Comparison of ENCODE assay signal across 20 cellular contexts in the genomic region with DNA sequence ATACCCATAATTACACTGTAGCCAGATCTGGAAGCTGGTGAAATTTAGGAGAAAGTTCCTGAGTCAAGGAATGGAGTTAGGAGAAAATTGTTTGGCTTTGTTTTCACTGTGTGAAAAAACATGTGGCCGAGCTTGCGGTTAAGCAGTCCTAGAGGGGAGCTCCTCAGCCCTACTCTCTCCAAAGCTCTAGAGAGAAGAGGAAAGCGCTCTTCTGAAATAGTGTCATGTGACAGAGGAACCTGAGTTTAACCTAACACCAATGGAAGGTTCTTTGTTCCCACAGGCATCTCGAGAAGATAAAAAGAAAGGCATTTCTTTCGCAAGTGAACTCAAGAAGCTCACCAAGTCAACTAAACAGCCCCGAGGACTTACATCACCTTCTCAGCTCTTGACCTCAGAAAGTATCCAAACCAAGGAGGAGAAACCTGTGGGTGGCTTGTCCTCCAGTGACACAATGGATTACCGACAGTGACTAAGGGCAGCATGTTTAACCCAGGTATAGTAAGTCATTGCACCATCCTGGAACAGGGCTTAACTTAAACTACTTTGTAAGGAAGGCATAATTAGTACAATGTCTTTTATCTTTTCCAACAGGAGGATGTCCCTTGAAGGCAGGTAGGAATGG. TPM values are rescaled to one million over a fixed set of nuclear protein-coding genes. Genes with fewer than 3 reads are reported as not detected.
DNase-seq lines count a peak whose midpoint lies in the region; ATAC-seq and TF ChIP-seq lines count a peak whose summit lies in the region.
"Had no signal": no experiment of that assay in that cellular context is flagged by ENCODE, and none has a peak within 500 bp of the region (broad histone marks: within the 10 kb centered on the region; RNA-seq: fewer than 3 reads in every experiment).

No MANE protein-coding gene starts in this region.

- no peaks in the 10 kb centered on the region for H3K27me3 Mint-ChIP-seq in activated naive CD8-positive, alpha-beta T cell treated with anti-CD3 and anti-CD28 coated beads for 36 hours
- H3K27me3 Mint-ChIP-seq in activated naive CD8-positive, alpha-beta T cell treated with anti-CD3 and anti-CD28 coated beads, Interleukin-2, amount 50 U/mL, for 24 hours: no peaks in the 10 kb centered on the region

- POLR2A ChIA-PET in HEK293 (lab: Yijun Ruan, JAX): no interaction called here

- H3K4me3 Mint-ChIP-seq in activated naive CD8-positive, alpha-beta T cell treated with anti-CD3 and anti-CD28 coated beads for 36 hours: no peak overlapping the region
- H3K4me3 Mint-ChIP-seq in activated naive CD8-positive, alpha-beta T cell treated with anti-CD3 and anti-CD28 coated beads, Interleukin-2, amount 50 U/mL, for 24 hours: no peak overlapping the region
- H3K4me3 Mint-ChIP-seq in stimulated activated effector memory CD8-positive, alpha-beta T cell treated with anti-CD3 and anti-CD28 coated beads, Interleukin-12 subunit alpha, Interleukin-12 subunit beta, amount 100 ng/mL, for 72 hours: no peak overlapping the region
- H3K4me3 Mint-ChIP-seq: CD8-positive, alpha-beta T cell had no signal

- CTCF ChIA-PET in HEK293 (lab: Yijun Ruan, JAX): interaction anchor here (0.9 to 3.0 kb wide), 2 partner anchors 9 to 120 kb away, joined by 4 to 14 read pairs; no protein-coding TSS in a partner anchor

- H3K4me3 ChIP-seq in HEK293 (ENCODE audit: low read depth, low read length): no peak overlapping the region
- H3K4me3 ChIP-seq in choroid plexus epithelial cell (ENCODE audit: low read depth, low read length): no peak overlapping the region
- no peak overlapping the region for H3K4me3 ChIP-seq in right lobe of liver
- H3K4me3 ChIP-seq: BLaER1 treated with 17β-estradiol and CSF1 and Interleukin-3, amounts not matched to agents 10 nM and 100 nM; GM12878; Peyer's patch; SJSA1 had no signal

- TF ChIP-seq CTCF in HEK293 (tag by site-specific recombination; IDR thresholded peaks at IDR 0.05) (no peak), choroid plexus epithelial cell (conservative IDR thresholded peaks at IDR 0.05; ENCODE audit: low read depth, low read length) (no peak), right lobe of liver (IDR thresholded peaks at IDR 0.05) (no peak)

- no peak for ATAC-seq in activated naive CD8-positive, alpha-beta T cell treated with anti-CD3 and anti-CD28 coated beads, Interleukin-2, amount 50 U/mL, for 24 hours
- peak; percentile 43 for ATAC-seq in stimulated activated effector memory CD8-positive, alpha-beta T cell treated with anti-CD3 and anti-CD28 coated beads, Interleukin-12 subunit alpha, Interleukin-12 subunit beta, amount 100 ng/mL, for 72 hours
- no peak for ATAC-seq in GM18517 (IDR thresholded peaks at IDR 0.05; ENCODE audit: unreplicated experiment)
- ATAC-seq in right lobe of liver: no peak
- ATAC-seq: CD8-positive, alpha-beta T cell; GM12878 had no signal

- no peaks in the 10 kb centered on the region for H3K4me1 Mint-ChIP-seq in activated naive CD8-positive, alpha-beta T cell treated with anti-CD3 and anti-CD28 coated beads for 36 hours
- no peaks in the 10 kb centered on the region for H3K4me1 Mint-ChIP-seq in activated naive CD8-positive, alpha-beta T cell treated with anti-CD3 and anti-CD28 coated beads, Interleukin-2, amount 50 U/mL, for 24 hours
- H3K4me1 Mint-ChIP-seq in stimulated activated effector memory CD8-positive, alpha-beta T cell treated with anti-CD3 and anti-CD28 coated beads, Interleukin-12 subunit alpha, Interleukin-12 subunit beta, amount 100 ng/mL, for 72 hours: no peaks in the 10 kb centered on the region

- H3K36me3 Mint-ChIP-seq in activated naive CD8-positive, alpha-beta T cell treated with anti-CD3 and anti-CD28 coated beads for 36 hours: peaks cover 20% of the 10 kb centered on the region
- H3K36me3 Mint-ChIP-seq in activated naive CD8-positive, alpha-beta T cell treated with anti-CD3 and anti-CD28 coated beads, Interleukin-2, amount 50 U/mL, for 24 hours (ENCODE audit: low read depth): peaks cover 34% of the 10 kb centered on the region
- peaks cover 70% of the 10 kb centered on the region for H3K36me3 Mint-ChIP-seq in stimulated activated effector memory CD8-positive, alpha-beta T cell treated with anti-CD3 and anti-CD28 coated beads, Interleukin-12 subunit alpha, Interleukin-12 subunit beta, amount 100 ng/mL, for 72 hours

- DNase-seq in activated naive CD8-positive, alpha-beta T cell treated with anti-CD3 and anti-CD28 coated beads for 36 hours: no peak
- DNase-seq in activated naive CD8-positive, alpha-beta T cell treated with anti-CD3 and anti-CD28 coated beads, Interleukin-2, amount 50 U/mL, for 24 hours: no peak
- DNase-seq in choroid plexus epithelial cell (ENCODE audit: low read depth) (peak; percentile 40), NCI-H226 (no peak), right lobe of liver (no peak)
- DNase-seq in stimulated activated effector memory CD8-positive, alpha-beta T cell treated with anti-CD3 and anti-CD28 coated beads, Interleukin-12 subunit alpha, Interleukin-12 subunit beta, amount 100 ng/mL, for 72 hours (ENCODE audit: low spot score in 2 of 2): no peak
- DNase-seq: CD8-positive, alpha-beta T cell; DMS53; EL; NCI-H1436 treated with DMSO at 0.1 percent for 48 hours; NCI-H2029; NCI-H2171 treated with DMSO at 0.1 percent for 48 hours; Peyer's patch had no signal

- no peak for TF ChIP-seq POLR2A in right lobe of liver (IDR thresholded peaks at IDR 0.05)

- no peaks in the 10 kb centered on the region for H3K27me3 ChIP-seq in right lobe of liver
- H3K27me3 ChIP-seq: BLaER1 treated with 17β-estradiol and CSF1 and Interleukin-3, amounts not matched to agents 10 nM and 100 nM; Peyer's patch; SJSA1 had no signal

- H3K9me3 Mint-ChIP-seq in activated naive CD8-positive, alpha-beta T cell treated with anti-CD3 and anti-CD28 coated beads for 36 hours: no peaks in the 10 kb centered on the region
- no peaks in the 10 kb centered on the region for H3K9me3 Mint-ChIP-seq in activated naive CD8-positive, alpha-beta T cell treated with anti-CD3 and anti-CD28 coated beads, Interleukin-2, amount 50 U/mL, for 24 hours
- no peaks in the 10 kb centered on the region for H3K9me3 Mint-ChIP-seq in stimulated activated effector memory CD8-positive, alpha-beta T cell treated with anti-CD3 and anti-CD28 coated beads, Interleukin-12 subunit alpha, Interleukin-12 subunit beta, amount 100 ng/mL, for 72 hours
- H3K9me3 Mint-ChIP-seq: CD8-positive, alpha-beta T cell had no signal

- H3K27ac ChIP-seq in HEK293 (ENCODE audit: extremely low read depth, low read depth, low read length) (no peak overlapping the region), right lobe of liver (no peak overlapping the region)
- H3K27ac ChIP-seq: BLaER1 treated with 17β-estradiol and CSF1 and Interleukin-3, amounts not matched to agents 10 nM and 100 nM; HL-60; KMS-11; Peyer's patch; SJSA1 had no signal

- WGBS in right lobe of liver (ENCODE audit: insufficient coverage, low coverage, low lambda C conversion rate, missing lambda C conversion rate): 92% methylated on average over 3 of the region's 7 CpGs

- H3K9me3 ChIP-seq in HEK293 (ENCODE audit: control insufficient read depth, insufficient read depth, low read depth, low read length) (no peaks in the 10 kb centered on the region), right lobe of liver (no peaks in the 10 kb centered on the region)
- H3K9me3 ChIP-seq: BLaER1 treated with 17β-estradiol and CSF1 and Interleukin-3, amounts not matched to agents 10 nM and 100 nM; Peyer's patch; SJSA1 had no signal

- intact Hi-C loops in right lobe of liver (cut with DNase I): no loop called here

- no peaks in the 10 kb centered on the region for H3K4me1 ChIP-seq in HEK293 (ENCODE audit: control insufficient read depth, insufficient read depth, low read length)
- H3K4me1 ChIP-seq in right lobe of liver: no peaks in the 10 kb centered on the region
- H3K4me1 ChIP-seq: BLaER1 treated with 17β-estradiol and CSF1 and Interleukin-3, amounts not matched to agents 10 nM and 100 nM; Peyer's patch had no signal

- H3K36me3 ChIP-seq in HEK293 (ENCODE audit: control insufficient read depth in 2 of 2, insufficient read depth in 1 of 2, low read length in 2 of 2): peaks cover 19 to 48% of the 10 kb centered on the region in 2 experiments
- no peaks in the 10 kb centered on the region for H3K36me3 ChIP-seq in right lobe of liver

- peak overlapping the region; percentile 34 for H3K27ac Mint-ChIP-seq in activated naive CD8-positive, alpha-beta T cell treated with anti-CD3 and anti-CD28 coated beads for 36 hours
- H3K27ac Mint-ChIP-seq in activated naive CD8-positive, alpha-beta T cell treated with anti-CD3 and anti-CD28 coated beads, Interleukin-2, amount 50 U/mL, for 24 hours: no peak overlapping the region
- peak overlapping the region; percentile 40 for H3K27ac Mint-ChIP-seq in stimulated activated effector memory CD8-positive, alpha-beta T cell treated with anti-CD3 and anti-CD28 coated beads, Interleukin-12 subunit alpha, Interleukin-12 subunit beta, amount 100 ng/mL, for 72 hours
- H3K27ac Mint-ChIP-seq: CD8-positive, alpha-beta T cell had no signal

TF ChIP-seq in HEK293, 187 proteins besides CTCF, POLR2A, EP300 and RAD21:
- TF ChIP-seq ZNF211 (tag by site-specific recombination; IDR thresholded peaks at IDR 0.05; ENCODE audit: low read depth) (no peak), PRDM1 (tag by site-specific recombination; IDR thresholded peaks at IDR 0.05) (peak; percentile 53; the same call in 1 of the 2 replicates)

RNA-seq across cellular contexts. Expression of gene NOC3L, which starts 38.0 kb away (rescaled TPM):
- total RNA-seq in activated naive CD8-positive, alpha-beta T cell treated with anti-CD3 and anti-CD28 coated beads for 36 hours: 10 to 100 TPM; 47.9 to 48.9 TPM
- 10 to 100 TPM in 1 of 6 experiments, 1 to 10 TPM in 5; 6.2 to 11.2 (median 9.5) TPM for total RNA-seq in right lobe of liver

Comparison
In these comparisons a context has a peak if more than half of its experiments do, and no peak if none do; other contexts are left out.
1. RNA of gene NOC3L, which starts 38.0 kb away (total RNA-seq): 47.9 to 48.9 TPM in activated naive CD8-positive, alpha-beta T cell treated with anti-CD3 and anti-CD28 coated beads for 36 hours; 6.2 to 11.2 TPM in right lobe of liver; every median in the first group is over 4 times any median in the second.